9 cellular contexts compared by ENCODE assay signal in genomic region chr15:48641416-48641815, GRCh38. TPM values are rescaled to one million over a fixed set of nuclear protein-coding genes. Genes with fewer than 3 reads are reported as not detected.
DNase-seq lines count a peak whose midpoint lies in the region; TF ChIP-seq lines count a peak whose summit lies in the region.
"Had no signal": no experiment of that assay in that cellular context is flagged by ENCODE, and none has a peak within 500 bp of the region (broad histone marks: within the 10 kb centered on the region; RNA-seq: fewer than 3 reads in every experiment).

No MANE protein-coding gene starts in this region.

- POLR2A ChIA-PET in AG04450 (lab: Yijun Ruan, JAX), result interaction anchor here (0.8 kb wide), 1 partner anchor 104 kb away, joined by 3 read pairs; no protein-coding TSS in a partner anchor

- no peaks in the 10 kb centered on the region for H3K4me1 ChIP-seq in hepatocyte (ENCODE audit: insufficient read depth)

- TF ChIP-seq CTCF in AG04450 (IDR thresholded peaks at IDR 0.05; ENCODE audit: low read depth, low read length) (peak; percentile 36; the same call in 1 of the 2 replicates), hepatocyte (IDR thresholded peaks at IDR 0.05; ENCODE audit: poor library complexity) (peak; percentile 34)

- no peaks in the 10 kb centered on the region for H3K27me3 ChIP-seq in AG04450 (ENCODE audit: control insufficient read depth, insufficient read depth, low read length)
- peaks cover 15% of the 10 kb centered on the region for H3K27me3 ChIP-seq in hepatocyte

- no peaks in the 10 kb centered on the region for H3K36me3 ChIP-seq in hepatocyte (replicated peaks; ENCODE audit: insufficient read depth, low read depth)

- CTCF ChIA-PET in AG04450 (lab: Charles Lee), result interaction anchor here (0.7 kb wide), 1 partner anchor 107 kb away, joined by 3 read pairs; no protein-coding TSS in a partner anchor

- H3K4me3 ChIP-seq in AG04450 (ENCODE audit: low read depth, low read length) (peak overlapping the region; percentile 90), hepatocyte (no peak overlapping the region)

- H3K27ac ChIP-seq in AG04450 (ENCODE audit: low read depth, low read length) (no peak overlapping the region), hepatocyte (no peak overlapping the region)

- H3K79me2 ChIP-seq in hepatocyte, result peaks cover 65% of the 10 kb centered on the region

- peaks cover 4% of the 10 kb centered on the region for H4K20me1 ChIP-seq in hepatocyte (ENCODE audit: insufficient read depth, poor library complexity, severe bottlenecking)

- WGBS in hepatocyte (ENCODE audit: low lambda C conversion rate, missing lambda C conversion rate), result 63% methylated on average over 3 of the region's 3 CpGs

- H2AFZ ChIP-seq in hepatocyte, result no peak overlapping the region

- H3K9me3 ChIP-seq in AG04450 (ENCODE audit: control insufficient read depth, insufficient read depth, low read length) (no peaks in the 10 kb centered on the region), hepatocyte (ENCODE audit: low read depth) (no peaks in the 10 kb centered on the region)

- no peaks in the 10 kb centered on the region for H3K9me2 ChIP-seq in hepatocyte (replicated peaks; ENCODE audit: insufficient read depth)

- peak overlapping the region; percentile 87 for H3K4me2 ChIP-seq in hepatocyte

- DNase-seq in AG04450 (ENCODE audit: low read depth, low spot score), result no peak
- DNase-seq in H4 (ENCODE audit: low spot score), result peak; percentile 43
- DNase-seq in SW480 (ENCODE audit: low spot score), result peak; percentile 29
- no peak for DNase-seq in hepatocyte (ENCODE audit: low spot score)
- DNase-seq in cerebellar nuclear complex (lab: John Stamatoyannopoulos, UW), result no peak
- no peak for DNase-seq in activated CD4-positive, CD25-positive, alpha-beta regulatory T cell (lab: John Stamatoyannopoulos, UW)
- no peak for DNase-seq in AG08395 (ENCODE audit: low spot score)
- no peak for DNase-seq in COLO668 (lab: John Stamatoyannopoulos, UW; ENCODE audit: unreplicated experiment)
- DNase-seq: stimulated activated CD4-positive, alpha-beta T cell treated with anti-CD3 and anti-CD28 coated beads, Interleukin-12 subunit alpha, Interleukin-12 subunit beta, amount 100 ng/mL, for 4 hours had no signal

RNA-seq across cellular contexts. Expression of gene FBN1, which starts 4.1 kb away (rescaled TPM):
- 424 and 530 TPM in 2 replicates for polyA plus RNA-seq in AG04450 (2011; rRNA removed)
- 904 and 984 TPM in 2 replicates for polyA minus RNA-seq in AG04450 (2011; rRNA and poly(A)+ RNA removed)
- 18.1 and 19.5 TPM in 2 replicates for total RNA-seq in H4 (2014; rRNA removed; shearing (Covaris generic))
- 172 and 199 TPM in 2 replicates for total RNA-seq in hepatocyte
- polyA plus RNA-seq in hepatocyte, result 69.4 and 76.6 TPM in 2 replicates

Comparison
In these comparisons a context has a peak if more than half of its experiments do, and no peak if none do; other contexts are left out.
1. DNase-seq: peak in H4 (single experiment) and SW480 (single experiment); none in AG04450 (single experiment), hepatocyte (single experiment), cerebellar nuclear complex (0 of 2), activated CD4-positive, CD25-positive, alpha-beta regulatory T cell (0 of 4), AG08395 (single experiment) and COLO668 (single experiment).